ENCODE assay signal across 1 cellular context in genomic region chr19:49149652-49150105, GRCh38.
A peak's percentile ranks its signal among the peaks of the same experiment; 100 is the strongest.
TF ChIP-seq lines count a peak whose summit lies in the region.

No MANE protein-coding gene starts in this region.

TF ChIP-seq in HepG2, 621 proteins besides CTCF, POLR2A, EP300 and RAD21 (continued from another document and continues in another):
- TF ChIP-seq ZBTB34 (CRISPR knock-in tag; IDR thresholded peaks at IDR 0.05) (no peak), GPBP1L1 (CRISPR knock-in tag; IDR thresholded peaks at IDR 0.05) (no peak), ZBTB37 (CRISPR knock-in tag; IDR thresholded peaks at IDR 0.05) (no peak), U2AF1 (optimal IDR thresholded peaks at IDR 0.05; ENCODE audit: low read depth, low read length) (no peak), AHR (CRISPR knock-in tag; IDR thresholded peaks at IDR 0.05) (no peak), ZNF101 (CRISPR knock-in tag; IDR thresholded peaks at IDR 0.05; ENCODE audit: borderline replicate concordance, low read depth) (no peak), ZBTB42 (CRISPR knock-in tag; IDR thresholded peaks at IDR 0.05) (no peak), HOXA7 (CRISPR knock-in tag; IDR thresholded peaks at IDR 0.05) (no peak), ZNF713 (CRISPR knock-in tag; IDR thresholded peaks at IDR 0.05) (no peak), ZNF430 (CRISPR knock-in tag; IDR thresholded peaks at IDR 0.05) (peak; percentile 41; the same call in 1 of the 2 replicates), TARDBP (CRISPR knock-in tag; IDR thresholded peaks at IDR 0.05) (no peak), ZNF234 (CRISPR knock-in tag; conservative IDR thresholded peaks at IDR 0.05) (no peak), HOMEZ (CRISPR knock-in tag; IDR thresholded peaks at IDR 0.05; ENCODE audit: low read depth) (no peak; the same call in 1 of the 2 replicates), SUZ12 (IDR thresholded peaks at IDR 0.05; ENCODE audit: low read depth, low read length) (no peak), ADNP (CRISPR knock-in tag; IDR thresholded peaks at IDR 0.05) (no peak), ZNF367 (CRISPR knock-in tag; IDR thresholded peaks at IDR 0.05; ENCODE audit: borderline replicate concordance) (no peak), HIVEP1 (CRISPR knock-in tag; IDR thresholded peaks at IDR 0.05) (no peak), NBN (conservative IDR thresholded peaks at IDR 0.05) (no peak), STAT5B (CRISPR knock-in tag; IDR thresholded peaks at IDR 0.05) (no peak), ZBTB7A (CRISPR knock-in tag; IDR thresholded peaks at IDR 0.05) (no peak), ARNT2 (CRISPR knock-in tag; IDR thresholded peaks at IDR 0.05; ENCODE audit: low read depth) (no peak), ZNF230 (CRISPR knock-in tag; IDR thresholded peaks at IDR 0.05) (no peak), ARID3A (IDR thresholded peaks at IDR 0.05; ENCODE audit: low read depth, low read length) (no peak), E2F5 (CRISPR knock-in tag; conservative IDR thresholded peaks at IDR 0.05) (no peak), ELF4 (CRISPR knock-in tag; IDR thresholded peaks at IDR 0.05; ENCODE audit: borderline replicate concordance) (no peak), CEBPG (CRISPR knock-in tag; IDR thresholded peaks at IDR 0.05) (no peak), PLRG1 (conservative IDR thresholded peaks at IDR 0.05) (no peak), KDM5A (IDR thresholded peaks at IDR 0.05; ENCODE audit: borderline replicate concordance, low read length) (peak; percentile 56; the same call in 1 of the 2 replicates), FOXO4 (CRISPR knock-in tag; conservative IDR thresholded peaks at IDR 0.05) (no peak), ZNF281 (CRISPR knock-in tag; IDR thresholded peaks at IDR 0.05; ENCODE audit: borderline replicate concordance) (no peak), PCBP1 (IDR thresholded peaks at IDR 0.05; ENCODE audit: borderline replicate concordance, low read depth, low read length) (no peak)
- TF ChIP-seq, protein P1, sequence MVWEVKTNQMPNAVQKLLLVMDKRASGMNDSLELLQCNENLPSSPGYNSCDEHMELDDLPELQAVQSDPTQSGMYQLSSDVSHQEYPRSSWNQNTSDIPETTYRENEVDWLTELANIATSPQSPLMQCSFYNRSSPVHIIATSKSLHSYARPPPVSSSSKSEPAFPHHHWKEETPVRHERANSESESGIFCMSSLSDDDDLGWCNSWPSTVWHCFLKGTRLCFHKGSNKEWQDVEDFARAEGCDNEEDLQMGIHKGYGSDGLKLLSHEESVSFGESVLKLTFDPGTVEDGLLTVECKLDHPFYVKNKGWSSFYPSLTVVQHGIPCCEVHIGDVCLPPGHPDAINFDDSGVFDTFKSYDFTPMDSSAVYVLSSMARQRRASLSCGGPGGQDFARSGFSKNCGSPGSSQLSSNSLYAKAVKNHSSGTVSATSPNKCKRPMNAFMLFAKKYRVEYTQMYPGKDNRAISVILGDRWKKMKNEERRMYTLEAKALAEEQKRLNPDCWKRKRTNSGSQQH (CRISPR knock-in tag; IDR thresholded peaks at IDR 0.05; ENCODE audit: low read depth), result no peak
- TF ChIP-seq, protein P2, sequence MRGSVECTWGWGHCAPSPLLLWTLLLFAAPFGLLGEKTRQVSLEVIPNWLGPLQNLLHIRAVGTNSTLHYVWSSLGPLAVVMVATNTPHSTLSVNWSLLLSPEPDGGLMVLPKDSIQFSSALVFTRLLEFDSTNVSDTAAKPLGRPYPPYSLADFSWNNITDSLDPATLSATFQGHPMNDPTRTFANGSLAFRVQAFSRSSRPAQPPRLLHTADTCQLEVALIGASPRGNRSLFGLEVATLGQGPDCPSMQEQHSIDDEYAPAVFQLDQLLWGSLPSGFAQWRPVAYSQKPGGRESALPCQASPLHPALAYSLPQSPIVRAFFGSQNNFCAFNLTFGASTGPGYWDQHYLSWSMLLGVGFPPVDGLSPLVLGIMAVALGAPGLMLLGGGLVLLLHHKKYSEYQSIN (CRISPR knock-in tag; IDR thresholded peaks at IDR 0.05; ENCODE audit: borderline replicate concordance), result no peak
- TF ChIP-seq, protein P3, sequence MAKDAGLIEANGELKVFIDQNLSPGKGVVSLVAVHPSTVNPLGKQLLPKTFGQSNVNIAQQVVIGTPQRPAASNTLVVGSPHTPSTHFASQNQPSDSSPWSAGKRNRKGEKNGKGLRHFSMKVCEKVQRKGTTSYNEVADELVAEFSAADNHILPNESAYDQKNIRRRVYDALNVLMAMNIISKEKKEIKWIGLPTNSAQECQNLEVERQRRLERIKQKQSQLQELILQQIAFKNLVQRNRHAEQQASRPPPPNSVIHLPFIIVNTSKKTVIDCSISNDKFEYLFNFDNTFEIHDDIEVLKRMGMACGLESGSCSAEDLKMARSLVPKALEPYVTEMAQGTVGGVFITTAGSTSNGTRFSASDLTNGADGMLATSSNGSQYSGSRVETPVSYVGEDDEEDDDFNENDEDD (CRISPR knock-in tag; IDR thresholded peaks at IDR 0.05; ENCODE audit: borderline replicate concordance), result no peak
- TF ChIP-seq, protein P4, sequence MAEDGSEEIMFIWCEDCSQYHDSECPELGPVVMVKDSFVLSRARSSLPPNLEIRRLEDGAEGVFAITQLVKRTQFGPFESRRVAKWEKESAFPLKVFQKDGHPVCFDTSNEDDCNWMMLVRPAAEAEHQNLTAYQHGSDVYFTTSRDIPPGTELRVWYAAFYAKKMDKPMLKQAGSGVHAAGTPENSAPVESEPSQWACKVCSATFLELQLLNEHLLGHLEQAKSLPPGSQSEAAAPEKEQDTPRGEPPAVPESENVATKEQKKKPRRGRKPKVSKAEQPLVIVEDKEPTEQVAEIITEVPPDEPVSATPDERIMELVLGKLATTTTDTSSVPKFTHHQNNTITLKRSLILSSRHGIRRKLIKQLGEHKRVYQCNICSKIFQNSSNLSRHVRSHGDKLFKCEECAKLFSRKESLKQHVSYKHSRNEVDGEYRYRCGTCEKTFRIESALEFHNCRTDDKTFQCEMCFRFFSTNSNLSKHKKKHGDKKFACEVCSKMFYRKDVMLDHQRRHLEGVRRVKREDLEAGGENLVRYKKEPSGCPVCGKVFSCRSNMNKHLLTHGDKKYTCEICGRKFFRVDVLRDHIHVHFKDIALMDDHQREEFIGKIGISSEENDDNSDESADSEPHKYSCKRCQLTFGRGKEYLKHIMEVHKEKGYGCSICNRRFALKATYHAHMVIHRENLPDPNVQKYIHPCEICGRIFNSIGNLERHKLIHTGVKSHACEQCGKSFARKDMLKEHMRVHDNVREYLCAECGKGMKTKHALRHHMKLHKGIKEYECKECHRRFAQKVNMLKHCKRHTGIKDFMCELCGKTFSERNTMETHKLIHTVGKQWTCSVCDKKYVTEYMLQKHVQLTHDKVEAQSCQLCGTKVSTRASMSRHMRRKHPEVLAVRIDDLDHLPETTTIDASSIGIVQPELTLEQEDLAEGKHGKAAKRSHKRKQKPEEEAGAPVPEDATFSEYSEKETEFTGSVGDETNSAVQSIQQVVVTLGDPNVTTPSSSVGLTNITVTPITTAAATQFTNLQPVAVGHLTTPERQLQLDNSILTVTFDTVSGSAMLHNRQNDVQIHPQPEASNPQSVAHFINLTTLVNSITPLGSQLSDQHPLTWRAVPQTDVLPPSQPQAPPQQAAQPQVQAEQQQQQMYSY (CRISPR knock-in tag; IDR thresholded peaks at IDR 0.05), result no peak
